Comparison of ENCODE assay signal across 15 cellular contexts in genomic region chr3:101865751-101866509, GRCh38. TPM values are rescaled to one million over a fixed set of nuclear protein-coding genes. Genes with fewer than 3 reads are reported as not detected.
DNase-seq lines count a peak whose midpoint lies in the region; ATAC-seq, FAIRE-seq and TF ChIP-seq lines count a peak whose summit lies in the region.
"Had no signal": no experiment of that assay in that cellular context is flagged by ENCODE, and none has a peak within 500 bp of the region (broad histone marks: within the 10 kb centered on the region; RNA-seq: fewer than 3 reads in every experiment).

No MANE protein-coding gene starts in this region.

- no peak overlapping the region for H3K4me3 Mint-ChIP-seq in activated T-helper 1 cell treated with anti-CD3 and anti-CD28 coated beads, Interleukin-12 subunit alpha, Interleukin-12 subunit beta, Interleukin-2, Interleukin-4 antibody, amounts not matched to agents 30 ng/mL and 10 ng/mL and 1 ng/mL, durations not matched to agents 14 hours and 24 hours and 36 hours
- H3K4me3 Mint-ChIP-seq: activated naive CD8-positive, alpha-beta T cell treated with anti-CD3 and anti-CD28 coated beads, Interleukin-2, amount 10 ng/mL, durations not matched to agents 7 days and 5 days; nephron had no signal

- WGBS in right lobe of liver (ENCODE audit: insufficient coverage, low coverage, low lambda C conversion rate, missing lambda C conversion rate): 12% methylated on average over 5 of the region's 5 CpGs

- DNase-seq in ELF-1 (ENCODE audit: low read depth, low spot score): peak; percentile 26
- DNase-seq in LNCaP clone FGC (ENCODE audit: low read depth): peak; percentile 28
- DNase-seq in bronchial epithelial cell (ENCODE audit: low read depth): peak; percentile 48
- no peak for DNase-seq in right lobe of liver
- DNase-seq in activated T-helper 1 cell treated with anti-CD3 and anti-CD28 coated beads, Interleukin-12 subunit alpha, Interleukin-12 subunit beta, Interleukin-2, Interleukin-4 antibody, amounts not matched to agents 30 ng/mL and 10 ng/mL and 1 ng/mL, durations not matched to agents 14 hours and 24 hours and 36 hours (ENCODE audit: low spot score): no peak
- no peak for DNase-seq in Peyer's patch
- no peak for DNase-seq in HK-2 (ENCODE audit: unreplicated experiment)
- DNase-seq in inferior parietal cortex (ENCODE audit: extremely low spot score): no peak
- DNase-seq: activated naive CD8-positive, alpha-beta T cell treated with anti-CD3 and anti-CD28 coated beads, Interleukin-2, amount 10 ng/mL, durations not matched to agents 7 days and 5 days; kidney; NCI-H2107; sigmoid colon; T1000 had no signal

- H3K36me3 Mint-ChIP-seq in activated T-helper 1 cell treated with anti-CD3 and anti-CD28 coated beads, Interleukin-12 subunit alpha, Interleukin-12 subunit beta, Interleukin-2, Interleukin-4 antibody, amounts not matched to agents 30 ng/mL and 10 ng/mL and 1 ng/mL, durations not matched to agents 14 hours and 24 hours and 36 hours (ENCODE audit: low read depth): peaks cover 17% of the 10 kb centered on the region

- no peaks in the 10 kb centered on the region for H3K27me3 Mint-ChIP-seq in activated T-helper 1 cell treated with anti-CD3 and anti-CD28 coated beads, Interleukin-12 subunit alpha, Interleukin-12 subunit beta, Interleukin-2, Interleukin-4 antibody, amounts not matched to agents 30 ng/mL and 10 ng/mL and 1 ng/mL, durations not matched to agents 14 hours and 24 hours and 36 hours (ENCODE audit: insufficient read depth)
- H3K27me3 Mint-ChIP-seq: activated naive CD8-positive, alpha-beta T cell treated with anti-CD3 and anti-CD28 coated beads, Interleukin-2, amount 10 ng/mL, durations not matched to agents 7 days and 5 days had no signal

- no peaks in the 10 kb centered on the region for H3K27me3 ChIP-seq in bronchial epithelial cell (ENCODE audit: control insufficient read depth, insufficient read depth, low read length)
- H3K27me3 ChIP-seq in right lobe of liver: no peaks in the 10 kb centered on the region
- no peaks in the 10 kb centered on the region for H3K27me3 ChIP-seq in Peyer's patch
- H3K27me3 ChIP-seq: sigmoid colon had no signal

- H3K27ac ChIP-seq in right lobe of liver (peak overlapping the region; percentile 13 to 37 (median 17)), Peyer's patch (no peak overlapping the region)
- H3K27ac ChIP-seq: coronary artery, sigmoid colon had no signal

- H3K9me3 Mint-ChIP-seq in activated T-helper 1 cell treated with anti-CD3 and anti-CD28 coated beads, Interleukin-12 subunit alpha, Interleukin-12 subunit beta, Interleukin-2, Interleukin-4 antibody, amounts not matched to agents 30 ng/mL and 10 ng/mL and 1 ng/mL, durations not matched to agents 14 hours and 24 hours and 36 hours: no peaks in the 10 kb centered on the region
- H3K9me3 Mint-ChIP-seq: activated naive CD8-positive, alpha-beta T cell treated with anti-CD3 and anti-CD28 coated beads, Interleukin-2, amount 10 ng/mL, durations not matched to agents 7 days and 5 days; nephron had no signal

- no peak for FAIRE-seq in bronchial epithelial cell (lab: Jason Lieb, UNC)

- ATAC-seq in right lobe of liver: peak; percentile 31 to 62 (median 56)

- H3K9me3 ChIP-seq in right lobe of liver (no peaks in the 10 kb centered on the region), Peyer's patch (no peaks in the 10 kb centered on the region)
- H3K9me3 ChIP-seq: sigmoid colon had no signal

- no peak overlapping the region for H3K27ac Mint-ChIP-seq in activated T-helper 1 cell treated with anti-CD3 and anti-CD28 coated beads, Interleukin-12 subunit alpha, Interleukin-12 subunit beta, Interleukin-2, Interleukin-4 antibody, amounts not matched to agents 30 ng/mL and 10 ng/mL and 1 ng/mL, durations not matched to agents 14 hours and 24 hours and 36 hours
- H3K27ac Mint-ChIP-seq: activated naive CD8-positive, alpha-beta T cell treated with anti-CD3 and anti-CD28 coated beads, Interleukin-2, amount 10 ng/mL, durations not matched to agents 7 days and 5 days; nephron had no signal

- H3K4me1 Mint-ChIP-seq in activated T-helper 1 cell treated with anti-CD3 and anti-CD28 coated beads, Interleukin-12 subunit alpha, Interleukin-12 subunit beta, Interleukin-2, Interleukin-4 antibody, amounts not matched to agents 30 ng/mL and 10 ng/mL and 1 ng/mL, durations not matched to agents 14 hours and 24 hours and 36 hours (ENCODE audit: low read depth): peaks cover 31% of the 10 kb centered on the region

- TF ChIP-seq CTCF in LNCaP clone FGC (IDR thresholded peaks at IDR 0.05; ENCODE audit: control insufficient read depth, extremely low read depth, insufficient read depth) (no peak), bronchial epithelial cell (IDR thresholded peaks at IDR 0.05; ENCODE audit: insufficient read depth, low read length, severe bottlenecking) (no peak), right lobe of liver (IDR thresholded peaks at IDR 0.05) (no peak), Peyer's patch (IDR thresholded peaks at IDR 0.05) (no peak)

- H3K36me3 ChIP-seq in bronchial epithelial cell (ENCODE audit: control insufficient read depth, insufficient read depth, low read length) (no peaks in the 10 kb centered on the region), right lobe of liver (peaks cover 0 to 11% (median 5%) of the 10 kb centered on the region in 4 donors), Peyer's patch (peaks cover 0 to 13% (median 0%) of the 10 kb centered on the region in 3 donors)

- H3K4me3 ChIP-seq in LNCaP clone FGC (ENCODE audit: low read depth, low read length): no peak overlapping the region
- H3K4me3 ChIP-seq in bronchial epithelial cell (ENCODE audit: low read depth, low read length): no peak overlapping the region
- no peak overlapping the region for H3K4me3 ChIP-seq in right lobe of liver
- no peak overlapping the region for H3K4me3 ChIP-seq in Peyer's patch
- H3K4me3 ChIP-seq: coronary artery, sigmoid colon had no signal

- TF ChIP-seq POLR2A in right lobe of liver (IDR thresholded peaks at IDR 0.05) (no peak), Peyer's patch (IDR thresholded peaks at IDR 0.05) (no peak)

- H3K4me1 ChIP-seq in right lobe of liver (peaks cover 0 to 38% (median 13%) of the 10 kb centered on the region in 4 donors), Peyer's patch (peaks cover 0 to 5% (median 0%) of the 10 kb centered on the region in 4 donors)
- H3K4me1 ChIP-seq: sigmoid colon had no signal

- intact Hi-C loops in right lobe of liver (cut with DNase I): no loop called here
- intact Hi-C loops in activated T-helper 1 cell treated with anti-CD3 and anti-CD28 coated beads, Interleukin-12 subunit alpha, Interleukin-12 subunit beta, Interleukin-2, Interleukin-4 antibody, amounts not matched to agents 30 ng/mL and 10 ng/mL and 1 ng/mL, durations not matched to agents 14 hours and 24 hours and 36 hours (cut with micrococcal nuclease): no loop called here

RNA-seq across cellular contexts. Expression of gene NFKBIZ, which starts 16.6 kb away (rescaled TPM):
- 40.3 and 70.3 TPM in 2 replicates for total RNA-seq in bronchial epithelial cell
- 10 to 100 TPM; 23.4 to 83.1 (median 44.4) TPM for total RNA-seq in right lobe of liver
- total RNA-seq in activated T-helper 1 cell treated with anti-CD3 and anti-CD28 coated beads, Interleukin-12 subunit alpha, Interleukin-12 subunit beta, Interleukin-2, Interleukin-4 antibody, amounts not matched to agents 30 ng/mL and 10 ng/mL and 1 ng/mL, durations not matched to agents 14 hours and 24 hours and 36 hours: 72.4 and 79.7 TPM in 2 replicates
- total RNA-seq in Peyer's patch: 10 to 100 TPM; 37.1 to 70.1 (median 52.9) TPM

Comparison
In these comparisons a context has a peak if more than half of its experiments do, and no peak if none do; other contexts are left out.
1. DNase-seq: peak in ELF-1 (single experiment), LNCaP clone FGC (single experiment) and bronchial epithelial cell (single experiment); none in right lobe of liver (0 of 3), activated T-helper 1 cell treated with anti-CD3 and anti-CD28 coated beads, Interleukin-12 subunit alpha, Interleukin-12 subunit beta, Interleukin-2, Interleukin-4 antibody, amounts not matched to agents 30 ng/mL and 10 ng/mL and 1 ng/mL, durations not matched to agents 14 hours and 24 hours and 36 hours (single experiment), Peyer's patch (0 of 3), HK-2 (single experiment) and inferior parietal cortex (single experiment).
2. H3K27ac ChIP-seq: peak in right lobe of liver (3 of 3); none in Peyer's patch (0 of 4).